8 cellular contexts compared by ENCODE assay signal in genomic region chr11:12109591-12110196, GRCh38. TPM values are rescaled to one million over a fixed set of nuclear protein-coding genes. Genes with fewer than 3 reads are reported as not detected.
DNase-seq lines count a peak whose midpoint lies in the region; ATAC-seq and TF ChIP-seq lines count a peak whose summit lies in the region.

No MANE protein-coding gene starts in this region.

- H3K9ac ChIP-seq in MM.1S (ENCODE audit: low read length): peak overlapping the region; percentile 46; the same call in 1 of the 2 replicates

- peaks cover 5% of the 10 kb centered on the region; the same call in 1 of the 2 replicates for H3K4me1 ChIP-seq in MM.1S (ENCODE audit: low read length)
- H3K4me1 ChIP-seq in naive thymus-derived CD4-positive, alpha-beta T cell (ENCODE audit: control insufficient read depth in 2 of 2, insufficient read depth in 2 of 2, low read length in 2 of 2): peaks cover 0 to 21% of the 10 kb centered on the region in 2 donors

- peak overlapping the region; percentile 95 for H2AFZ ChIP-seq in MM.1S (ENCODE audit: low read length)

- no peaks in the 10 kb centered on the region for H3K36me3 ChIP-seq in MM.1S (replicated peaks; ENCODE audit: insufficient read depth, low read length)
- no peaks in the 10 kb centered on the region for H3K36me3 ChIP-seq in naive thymus-derived CD4-positive, alpha-beta T cell (ENCODE audit: control insufficient read depth in 2 of 3, insufficient read depth in 3 of 3, low read length in 3 of 3)

- peaks cover 64% of the 10 kb centered on the region for H3K4me1 Mint-ChIP-seq in dendritic cell treated with granulocyte-macrophage colony-stimulating factor and Interleukin-4, amounts not matched to agents 40 ng/mL and 50 ng/mL, for 4 days (ENCODE audit: low read depth)
- H3K4me1 Mint-ChIP-seq in naive thymus-derived CD4-positive, alpha-beta T cell: peaks cover 5 to 73% (median 12%) of the 10 kb centered on the region in 7 donors

- TF ChIP-seq CTCF in AG09309 (IDR thresholded peaks at IDR 0.05; ENCODE audit: control insufficient read depth, insufficient read depth, low read depth, low read length, missing control alignments): no peak
- TF ChIP-seq CTCF in MM.1S (IDR thresholded peaks at IDR 0.05; ENCODE audit: low read length): no peak

- H3K79me2 ChIP-seq in MM.1S (ENCODE audit: low read length): no peaks in the 10 kb centered on the region

- intact Hi-C loops in dendritic cell treated with granulocyte-macrophage colony-stimulating factor and Interleukin-4, amounts not matched to agents 40 ng/mL and 50 ng/mL, for 4 days (cut with micrococcal nuclease): loop anchor here (10.0 kb wide), 1 partner anchor 125 kb away; no protein-coding TSS in a partner anchor
- intact Hi-C loops in naive thymus-derived CD4-positive, alpha-beta T cell (cut with micrococcal nuclease): loop anchor here (1.0 to 5.0 kb wide), 15 partner anchors 22 to 1357 kb away; partner anchors contain the start of genes BMAL1 (in 1 of the 2), CTR9 (in 1 of the 2), TEAD1 (in 1 of the 2) and USP47 (in 1 of the 2)

- no peak overlapping the region for H3K27ac ChIP-seq in MM.1S (ENCODE audit: low read length)
- H3K27ac ChIP-seq in naive thymus-derived CD4-positive, alpha-beta T cell (ENCODE audit: low read depth, low read length): peak overlapping the region; percentile 6

- no peaks in the 10 kb centered on the region for H3K27me3 ChIP-seq in MM.1S (replicated peaks; ENCODE audit: insufficient read depth, low read length)
- H3K27me3 ChIP-seq in naive thymus-derived CD4-positive, alpha-beta T cell (ENCODE audit: control insufficient read depth in 2 of 2, insufficient read depth in 2 of 2, low read length in 2 of 2): no peaks in the 10 kb centered on the region

- H3K36me3 Mint-ChIP-seq in dendritic cell treated with granulocyte-macrophage colony-stimulating factor and Interleukin-4, amounts not matched to agents 40 ng/mL and 50 ng/mL, for 4 days (ENCODE audit: low read depth): peaks cover 6% of the 10 kb centered on the region
- no peaks in the 10 kb centered on the region for H3K36me3 Mint-ChIP-seq in naive thymus-derived CD4-positive, alpha-beta T cell

- no peaks in the 10 kb centered on the region for H3K9me3 Mint-ChIP-seq in dendritic cell treated with granulocyte-macrophage colony-stimulating factor and Interleukin-4, amounts not matched to agents 40 ng/mL and 50 ng/mL, for 4 days
- no peaks in the 10 kb centered on the region for H3K9me3 Mint-ChIP-seq in naive thymus-derived CD4-positive, alpha-beta T cell

- ATAC-seq in naive thymus-derived CD4-positive, alpha-beta T cell: no peak
- ATAC-seq in HG02642 (IDR thresholded peaks at IDR 0.05; ENCODE audit: poor library complexity, unreplicated experiment) (no peak), HG02981 (IDR thresholded peaks at IDR 0.05; ENCODE audit: unreplicated experiment) (no peak), HG03457 (IDR thresholded peaks at IDR 0.05; ENCODE audit: unreplicated experiment) (no peak)

- no peaks in the 10 kb centered on the region for H4K20me1 ChIP-seq in MM.1S (ENCODE audit: insufficient read depth, low read length)

- no peaks in the 10 kb centered on the region for H3K9me2 ChIP-seq in MM.1S (replicated peaks; ENCODE audit: insufficient read depth, low read length)

- no peak for DNase-seq in AG09309 (ENCODE audit: low read depth)
- no peak for DNase-seq in MM.1S
- DNase-seq in naive thymus-derived CD4-positive, alpha-beta T cell: peak in 1 of 9 donors; percentile 43
- DNase-seq in HuH-7.5 (ENCODE audit: low spot score): no peak

- peak overlapping the region; percentile 91 for H3K4me2 ChIP-seq in MM.1S (ENCODE audit: low read depth, low read length)

- peaks cover 1% of the 10 kb centered on the region for H3K27me3 Mint-ChIP-seq in dendritic cell treated with granulocyte-macrophage colony-stimulating factor and Interleukin-4, amounts not matched to agents 40 ng/mL and 50 ng/mL, for 4 days
- no peaks in the 10 kb centered on the region for H3K27me3 Mint-ChIP-seq in naive thymus-derived CD4-positive, alpha-beta T cell

- peak overlapping the region; percentile 74 for H3K4me3 Mint-ChIP-seq in dendritic cell treated with granulocyte-macrophage colony-stimulating factor and Interleukin-4, amounts not matched to agents 40 ng/mL and 50 ng/mL, for 4 days
- H3K4me3 Mint-ChIP-seq in naive thymus-derived CD4-positive, alpha-beta T cell: peak overlapping the region; percentile 72 to 88 (median 80)

- CTCF ChIA-PET in naive thymus-derived CD4-positive, alpha-beta T cell (lab: Charles Lee): interaction anchor here (0.5 to 1.4 kb wide), 3 partner anchors 59 to 171 kb away, joined by 3 to 6 read pairs (median 3); no protein-coding TSS in a partner anchor

- no peaks in the 10 kb centered on the region; the same call in 1 of the 2 replicates for H3F3A ChIP-seq in MM.1S (ENCODE audit: insufficient read depth, low read length)

- peak overlapping the region; percentile 60 for H3K27ac Mint-ChIP-seq in dendritic cell treated with granulocyte-macrophage colony-stimulating factor and Interleukin-4, amounts not matched to agents 40 ng/mL and 50 ng/mL, for 4 days
- H3K27ac Mint-ChIP-seq in naive thymus-derived CD4-positive, alpha-beta T cell: peak overlapping the region in 8 of 9 donors; percentile 15 to 96 (median 46)

- no peaks in the 10 kb centered on the region for H3K9me3 ChIP-seq in MM.1S (replicated peaks; ENCODE audit: insufficient read depth, low read length)
- H3K9me3 ChIP-seq in naive thymus-derived CD4-positive, alpha-beta T cell (ENCODE audit: control insufficient read depth in 2 of 3, low read length in 3 of 3): no peaks in the 10 kb centered on the region

- peak overlapping the region; percentile 80 for H3K4me3 ChIP-seq in AG09309 (ENCODE audit: control insufficient read depth, low read depth, low read length)
- peak overlapping the region; percentile 66 for H3K4me3 ChIP-seq in MM.1S (ENCODE audit: low read length)
- H3K4me3 ChIP-seq in naive thymus-derived CD4-positive, alpha-beta T cell (ENCODE audit: low read length): peak overlapping the region; percentile 58

- POLR2A ChIA-PET in naive thymus-derived CD4-positive, alpha-beta T cell (lab: Charles Lee): interaction anchor here (0.5 kb wide), 1 partner anchor 302 kb away, joined by 6 read pairs; no protein-coding TSS in a partner anchor

RNA-seq across cellular contexts. Expression of gene MICAL2, which starts 0.7 kb away (rescaled TPM):
- 100 to 1,000 TPM in 1 of 5 experiments, 10 to 100 TPM in 2, 1 to 10 TPM in 2; 5.8 to 112 (median 13.4) TPM for total RNA-seq in naive thymus-derived CD4-positive, alpha-beta T cell
- 1 to 10 TPM; 1.1 to 2.6 TPM for polyA plus RNA-seq in naive thymus-derived CD4-positive, alpha-beta T cell
